In genomic region chr16:89114159-89114981, GRCh38 we compare ENCODE assay signal across 8 cellular contexts. TPM values are rescaled to one million over a fixed set of nuclear protein-coding genes. Genes with fewer than 3 reads are reported as not detected.
DNase-seq lines count a peak whose midpoint lies in the region; ATAC-seq and TF ChIP-seq lines count a peak whose summit lies in the region.
"Had no signal": no experiment of that assay in that cellular context is flagged by ENCODE, and none has a peak within 500 bp of the region (broad histone marks: within the 10 kb centered on the region; RNA-seq: fewer than 3 reads in every experiment).

No MANE protein-coding gene starts in this region.

- H3K9me3 Mint-ChIP-seq in activated CD4-positive, alpha-beta T cell treated with anti-CD3 and anti-CD28 coated beads, Interleukin-2, amount 10 ng/mL, durations not matched to agents 24 days and 14 days, result no peaks in the 10 kb centered on the region
- H3K9me3 Mint-ChIP-seq in Calu3 (ENCODE audit: low read depth, unreplicated experiment), result no peaks in the 10 kb centered on the region

- H3K27ac Mint-ChIP-seq in activated CD4-positive, alpha-beta T cell treated with anti-CD3 and anti-CD28 coated beads, Interleukin-2, amount 10 ng/mL, durations not matched to agents 24 days and 14 days, result peak overlapping the region; percentile 96
- H3K27ac Mint-ChIP-seq in Calu3 (ENCODE audit: unreplicated experiment), result no peak overlapping the region

- H3K27ac ChIP-seq in foreskin keratinocyte, result no peak overlapping the region
- H3K27ac ChIP-seq: VCaP had no signal

- TF ChIP-seq CTCF in foreskin keratinocyte (conservative IDR thresholded peaks at IDR 0.05), result no peak
- no peak for TF ChIP-seq CTCF in Calu3 (IDR thresholded peaks at IDR 0.05; ENCODE audit: unreplicated experiment)

- intact Hi-C loops in activated CD4-positive, alpha-beta T cell treated with anti-CD3 and anti-CD28 coated beads, Interleukin-2, amount 10 ng/mL, durations not matched to agents 24 days and 14 days (cut with micrococcal nuclease), result no loop called here
- intact Hi-C loops in Calu3 (cut with micrococcal nuclease; ENCODE audit: unreplicated experiment), result no loop called here

- no peaks in the 10 kb centered on the region for H3K27me3 Mint-ChIP-seq in activated CD4-positive, alpha-beta T cell treated with anti-CD3 and anti-CD28 coated beads, Interleukin-2, amount 10 ng/mL, durations not matched to agents 24 days and 14 days
- H3K27me3 Mint-ChIP-seq in Calu3 (ENCODE audit: unreplicated experiment), result no peaks in the 10 kb centered on the region

- DNase-seq in H7 (peak; percentile 87), foreskin keratinocyte (peak in 1 of 2 donors; percentile 22), Calu3 (no peak), GM03348 (ENCODE audit: low spot score) (no peak), SKM-1 treated with dmso at 0.1 percent for 144 hours (lab: John Stamatoyannopoulos, UW; ENCODE audit: unreplicated experiment) (no peak)
- DNase-seq in activated CD4-positive, alpha-beta T cell treated with anti-CD3 and anti-CD28 coated beads, Interleukin-2, amount 10 ng/mL, durations not matched to agents 24 days and 14 days, result no peak
- no peak for DNase-seq in stimulated activated naive CD8-positive, alpha-beta T cell treated with anti-CD3 and anti-CD28 coated beads, Interleukin-15, Interleukin-2, amounts not matched to agents 100 U/mL and 50 U/mL, for 24 hours

- peaks cover 10% of the 10 kb centered on the region for H3K36me3 ChIP-seq in H7 (replicated peaks; ENCODE audit: control insufficient read depth, insufficient read depth, low read length)

- no peak overlapping the region for H3K4me3 ChIP-seq in H7 (ENCODE audit: insufficient read depth, low read depth, low read length)

- CTCF ChIA-PET in Calu3 (lab: Charles Lee), result no interaction called here

- peak; percentile 23 for ATAC-seq in foreskin keratinocyte
- peak; percentile 30 for ATAC-seq in stimulated activated naive CD8-positive, alpha-beta T cell treated with anti-CD3 and anti-CD28 coated beads, Interleukin-15, Interleukin-2, amounts not matched to agents 100 U/mL and 50 U/mL, for 24 hours

- peaks cover 28% of the 10 kb centered on the region for H3K4me1 Mint-ChIP-seq in activated CD4-positive, alpha-beta T cell treated with anti-CD3 and anti-CD28 coated beads, Interleukin-2, amount 10 ng/mL, durations not matched to agents 24 days and 14 days
- H3K4me1 Mint-ChIP-seq in Calu3 (ENCODE audit: low read depth, unreplicated experiment), result no peaks in the 10 kb centered on the region

- H3K36me3 Mint-ChIP-seq in activated CD4-positive, alpha-beta T cell treated with anti-CD3 and anti-CD28 coated beads, Interleukin-2, amount 10 ng/mL, durations not matched to agents 24 days and 14 days (ENCODE audit: low read depth), result peaks cover 39% of the 10 kb centered on the region
- H3K36me3 Mint-ChIP-seq in Calu3 (ENCODE audit: insufficient read depth, unreplicated experiment), result peaks cover 8% of the 10 kb centered on the region

- peak overlapping the region; percentile 83 for H3K4me3 Mint-ChIP-seq in activated CD4-positive, alpha-beta T cell treated with anti-CD3 and anti-CD28 coated beads, Interleukin-2, amount 10 ng/mL, durations not matched to agents 24 days and 14 days
- no peak overlapping the region for H3K4me3 Mint-ChIP-seq in Calu3 (ENCODE audit: low read depth, unreplicated experiment)

- H3K4me1 ChIP-seq in foreskin keratinocyte, result peaks cover 6% of the 10 kb centered on the region

- BruUV-seq in Calu3 (replicated peaks; lab: Mats Ljungman, UMichigan), result no TSS peak

- H3K27me3 ChIP-seq in H7 (ENCODE audit: control insufficient read depth, insufficient read depth, low read length), result no peaks in the 10 kb centered on the region
- no peaks in the 10 kb centered on the region for H3K27me3 ChIP-seq in foreskin keratinocyte

RNA-seq across cellular contexts. Expression of gene ACSF3, which starts 20.7 kb away (rescaled TPM):
- 20.2 and 24.0 TPM in 2 replicates for total RNA-seq in H7 (2014; rRNA removed; shearing (Covaris generic))
- total RNA-seq in activated CD4-positive, alpha-beta T cell treated with anti-CD3 and anti-CD28 coated beads, Interleukin-2, amount 10 ng/mL, durations not matched to agents 24 days and 14 days, result 41.1 and 41.6 TPM in 2 replicates
- total RNA-seq in foreskin keratinocyte (16.9 and 19.0 TPM in 2 replicates), Calu3 (2022) (54.9 and 58.0 TPM in 2 replicates)
- 17.8 and 18.7 TPM in 2 replicates for polyA plus RNA-seq in foreskin keratinocyte

RNA-seq across cellular contexts. Expression of gene CDH15, which starts 57.2 kb away (rescaled TPM):
- 0.07 and 0.10 TPM in 2 replicates for total RNA-seq in H7 (2014; rRNA removed; shearing (Covaris generic))
- total RNA-seq in activated CD4-positive, alpha-beta T cell treated with anti-CD3 and anti-CD28 coated beads, Interleukin-2, amount 10 ng/mL, durations not matched to agents 24 days and 14 days, result not detected in 2 replicates
- total RNA-seq in foreskin keratinocyte (0.07 TPM in 1 of 2 replicates, not detected in the other), Calu3 (2022) (not detected in 2 replicates)
- 0.06 TPM in 1 of 2 replicates, not detected in the other for polyA plus RNA-seq in foreskin keratinocyte
